ENCODE assay signal across 16 cellular contexts in genomic region chr1:36971832-36972231, GRCh38.
"Had no signal": no experiment of that assay in that cellular context is flagged by ENCODE, and none has a peak within 500 bp of the region (broad histone marks: within the 10 kb centered on the region; RNA-seq: fewer than 3 reads in every experiment).

No MANE protein-coding gene starts in this region.

- H3K4me1 Mint-ChIP-seq: activated CD8-positive, alpha-beta memory T cell treated with anti-CD3 and anti-CD28 coated beads, Interleukin-2, amount 10 ng/mL, durations not matched to agents 7 days and 5 days; activated naive CD4-positive, alpha-beta T cell treated with anti-CD3 and anti-CD28 coated beads, Interleukin-2, amount 50 U/mL, for 24 hours; naive B cell had no signal

- DNase-seq: activated CD4-positive, alpha-beta T cell treated with anti-CD3 and anti-CD28 coated beads, Interleukin-2, amount 50 U/mL, for 48 hours; activated CD4-positive, CD25-positive, alpha-beta regulatory T cell treated with anti-CD3 and anti-CD28 coated beads, Interleukin-2, amount 50 U/mL, for 72 hours; activated CD8-positive, alpha-beta memory T cell treated with anti-CD3 and anti-CD28 coated beads, Interleukin-2, amount 10 ng/mL, durations not matched to agents 7 days and 5 days; activated effector memory CD4-positive, alpha-beta T cell treated with Interleukin-2 at 50 U/mL for 16 hours; activated T-cell treated with anti-CD3 and anti-CD28 coated beads, Interleukin-2, amount 50 U/mL, for 24 hours; amygdala; brain microvascular endothelial cell; cerebellar nuclear complex; endodermal cell; left cardiac atrium; midbrain; naive B cell; posterior cingulate gyrus; small intestine; thyroid gland had no signal

- H3K36me3 Mint-ChIP-seq: activated CD8-positive, alpha-beta memory T cell treated with anti-CD3 and anti-CD28 coated beads, Interleukin-2, amount 10 ng/mL, durations not matched to agents 7 days and 5 days; activated naive CD4-positive, alpha-beta T cell treated with anti-CD3 and anti-CD28 coated beads, Interleukin-2, amount 50 U/mL, for 24 hours; naive B cell had no signal

- ATAC-seq: activated CD8-positive, alpha-beta memory T cell treated with anti-CD3 and anti-CD28 coated beads, Interleukin-2, amount 10 ng/mL, durations not matched to agents 7 days and 5 days; left cardiac atrium had no signal

- H3K4me3 Mint-ChIP-seq: activated CD8-positive, alpha-beta memory T cell treated with anti-CD3 and anti-CD28 coated beads, Interleukin-2, amount 10 ng/mL, durations not matched to agents 7 days and 5 days; activated naive CD4-positive, alpha-beta T cell treated with anti-CD3 and anti-CD28 coated beads, Interleukin-2, amount 50 U/mL, for 24 hours; activated T-cell treated with anti-CD3 and anti-CD28 coated beads, Interleukin-2, amount 50 U/mL, for 24 hours; endodermal cell; naive B cell had no signal

- H3K27ac Mint-ChIP-seq: activated CD8-positive, alpha-beta memory T cell treated with anti-CD3 and anti-CD28 coated beads, Interleukin-2, amount 10 ng/mL, durations not matched to agents 7 days and 5 days; activated naive CD4-positive, alpha-beta T cell treated with anti-CD3 and anti-CD28 coated beads, Interleukin-2, amount 50 U/mL, for 24 hours; activated T-cell treated with anti-CD3 and anti-CD28 coated beads, Interleukin-2, amount 50 U/mL, for 24 hours; endodermal cell; naive B cell had no signal

- H3K9me3 Mint-ChIP-seq: activated naive CD4-positive, alpha-beta T cell treated with anti-CD3 and anti-CD28 coated beads, Interleukin-2, amount 50 U/mL, for 24 hours; activated T-cell treated with anti-CD3 and anti-CD28 coated beads, Interleukin-2, amount 50 U/mL, for 24 hours; endodermal cell; naive B cell had no signal

- H3K27me3 Mint-ChIP-seq: activated CD8-positive, alpha-beta memory T cell treated with anti-CD3 and anti-CD28 coated beads, Interleukin-2, amount 10 ng/mL, durations not matched to agents 7 days and 5 days had no signal
